In the genomic region with DNA sequence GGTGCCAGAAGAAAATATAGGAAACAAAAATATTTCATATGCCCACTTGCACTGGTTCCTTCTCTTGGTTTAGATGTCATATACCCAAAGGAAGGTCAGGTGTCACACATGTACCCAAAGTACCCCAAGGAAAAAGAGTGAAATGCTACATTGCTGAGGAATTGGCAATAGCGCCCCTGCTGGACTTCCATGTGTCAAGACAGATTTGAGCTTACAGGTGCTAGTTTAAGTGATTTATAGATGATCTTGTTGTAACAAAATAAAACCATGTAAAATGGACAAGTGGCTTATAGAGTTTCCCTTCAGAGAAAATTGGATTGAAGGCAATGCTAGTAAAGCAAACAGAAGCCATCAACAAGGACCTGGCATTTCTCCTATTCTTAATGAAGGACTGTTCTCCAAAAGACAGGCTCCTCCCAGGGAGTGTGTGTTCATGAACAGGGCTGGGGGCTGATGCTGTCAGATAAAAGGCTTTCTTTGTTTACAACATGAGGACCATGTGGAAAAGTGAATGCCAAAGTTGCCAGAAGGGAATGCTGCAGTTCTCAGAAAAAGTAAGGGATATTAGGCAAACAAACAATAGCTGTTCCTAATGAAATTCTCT, we compare ENCODE assay signal across 10 cellular contexts.
A peak's percentile ranks its signal among the peaks of the same experiment; 100 is the strongest.
DNase-seq lines count a peak whose midpoint lies in the region; ATAC-seq, FAIRE-seq and TF ChIP-seq lines count a peak whose summit lies in the region.
"Had no signal": no experiment of that assay in that cellular context is flagged by ENCODE, and none has a peak within 500 bp of the region (broad histone marks: within the 10 kb centered on the region; RNA-seq: fewer than 3 reads in every experiment).

No MANE protein-coding gene starts in this region.

- peaks cover 9% of the 10 kb centered on the region for H3K27me3 Mint-ChIP-seq in nephron (ENCODE audit: low read depth)

- H3K4me3 Mint-ChIP-seq in nephron, result no peak overlapping the region

- no peak overlapping the region for H3K27ac Mint-ChIP-seq in nephron

- H3F3A ChIP-seq in Loucy (ENCODE audit: low read depth), result no peaks in the 10 kb centered on the region

- no peak overlapping the region for H3K4me2 ChIP-seq in Loucy (ENCODE audit: low read depth, low read length, poor library complexity, severe bottlenecking)

- no peaks in the 10 kb centered on the region for H3K4me1 ChIP-seq in Loucy (ENCODE audit: insufficient read depth, low read length, poor library complexity, severe bottlenecking)

- no peak overlapping the region for H2AFZ ChIP-seq in Loucy (ENCODE audit: low read length)

- no peak overlapping the region for H3K9ac ChIP-seq in Loucy (ENCODE audit: low read depth, low read length, poor library complexity, severe bottlenecking)

- H3K4me3 ChIP-seq in Loucy (ENCODE audit: low read length, poor library complexity, severe bottlenecking) (no peak overlapping the region), bronchial epithelial cell (ENCODE audit: low read depth, low read length) (no peak overlapping the region)

- TF ChIP-seq CTCF in GM12873 (IDR thresholded peaks at IDR 0.05; ENCODE audit: insufficient read depth, low read depth, low read length, missing control alignments), result peak; percentile 70
- TF ChIP-seq CTCF in Loucy (conservative IDR thresholded peaks at IDR 0.05; ENCODE audit: low read length), result peak; percentile 73
- TF ChIP-seq CTCF in bronchial epithelial cell (IDR thresholded peaks at IDR 0.05; ENCODE audit: insufficient read depth, low read length, severe bottlenecking), result peak; percentile 49
- peak; percentile 21 to 38 (median 29) for TF ChIP-seq CTCF in nephron (IDR thresholded peaks at IDR 0.05; ENCODE audit: unreplicated experiment in 3 of 3)

- H3K36me3 ChIP-seq in Loucy (ENCODE audit: insufficient read depth, low read length) (no peaks in the 10 kb centered on the region), bronchial epithelial cell (ENCODE audit: control insufficient read depth, insufficient read depth, low read length) (no peaks in the 10 kb centered on the region)

- no peak for FAIRE-seq in bronchial epithelial cell (lab: Jason Lieb, UNC)
- FAIRE-seq: GM19239 had no signal

- ATAC-seq in GM21737 (IDR thresholded peaks at IDR 0.05; ENCODE audit: unreplicated experiment), result no peak

- H3K36me3 Mint-ChIP-seq in nephron (ENCODE audit: low read depth), result no peaks in the 10 kb centered on the region

- no peaks in the 10 kb centered on the region for H3K4me1 Mint-ChIP-seq in nephron

- no peaks in the 10 kb centered on the region for H3K9me3 ChIP-seq in Loucy (ENCODE audit: insufficient read depth, low read depth, low read length)

- H3K79me2 ChIP-seq in Loucy (ENCODE audit: insufficient read depth, low read length), result no peaks in the 10 kb centered on the region

- no peaks in the 10 kb centered on the region for H4K20me1 ChIP-seq in Loucy (ENCODE audit: insufficient read depth, low read length, poor library complexity, severe bottlenecking)

- DNase-seq in bronchial epithelial cell (ENCODE audit: low read depth) (peak; percentile 26), NCI-H146 treated with DMSO at 0.1 percent for 48 hours (lab: John Stamatoyannopoulos, UW; ENCODE audit: unreplicated experiment) (no peak)
- DNase-seq in stimulated activated CD4-positive, alpha-beta T cell treated with anti-CD3 and anti-CD28 coated beads, Interleukin-2, amount 100 ng/mL, for 48 hours, result no peak
- DNase-seq in activated CD4-positive, CD25-positive, alpha-beta regulatory T cell treated with anti-CD3 and anti-CD28 coated beads, Interleukin-2, amount 50 U/mL, for 72 hours, result no peak
- DNase-seq: central memory CD4-positive, alpha-beta T cell had no signal

- peaks cover 4% of the 10 kb centered on the region for H3K27me3 ChIP-seq in Loucy (ENCODE audit: insufficient read depth, low read length, poor library complexity, severe bottlenecking)
- H3K27me3 ChIP-seq in bronchial epithelial cell (ENCODE audit: control insufficient read depth, insufficient read depth, low read length), result no peaks in the 10 kb centered on the region

- no peaks in the 10 kb centered on the region for H3K9me3 Mint-ChIP-seq in nephron

- H3K9me2 ChIP-seq in Loucy (replicated peaks; ENCODE audit: low read depth, low read length), result no peaks in the 10 kb centered on the region
